22 cellular contexts compared by ENCODE assay signal in the genomic region with DNA sequence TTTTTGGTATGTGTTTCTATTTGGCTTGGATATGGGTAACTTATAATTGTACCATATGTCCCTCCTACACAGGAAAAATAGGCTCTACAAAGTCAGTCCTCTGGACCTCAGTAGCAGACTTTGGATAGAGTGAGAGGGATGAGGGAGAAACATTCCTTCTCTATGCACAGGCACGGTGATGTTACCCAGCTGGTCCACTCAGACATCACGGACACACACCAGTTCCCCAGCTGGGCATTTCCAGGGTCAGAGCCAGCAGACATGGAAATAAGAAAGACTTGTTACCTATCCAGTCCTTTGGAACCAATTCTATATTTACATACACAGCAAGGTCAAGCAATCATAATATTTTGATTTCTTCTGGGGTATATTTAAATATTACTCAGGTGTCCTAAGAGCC.
A peak's percentile ranks its signal among the peaks of the same experiment; 100 is the strongest.
DNase-seq lines count a peak whose midpoint lies in the region; ATAC-seq and TF ChIP-seq lines count a peak whose summit lies in the region.
"Had no signal": no experiment of that assay in that cellular context is flagged by ENCODE, and none has a peak within 500 bp of the region (broad histone marks: within the 10 kb centered on the region; RNA-seq: fewer than 3 reads in every experiment).

No MANE protein-coding gene starts in this region.

- H3K4me1 ChIP-seq in mesenchymal stem cell (ENCODE audit: control insufficient read depth, insufficient read depth, low read depth, low read length) (no peaks in the 10 kb centered on the region), parathyroid adenoma (peaks cover 9% of the 10 kb centered on the region), mesendoderm (ENCODE audit: control insufficient read depth, low read depth, low read length) (peaks cover 1% of the 10 kb centered on the region)
- H3K4me1 ChIP-seq: BLaER1 had no signal

- no peak overlapping the region for H2BK5ac ChIP-seq in mesenchymal stem cell (ENCODE audit: low read depth, low read length, poor library complexity, severe bottlenecking)
- no peak overlapping the region for H2BK5ac ChIP-seq in mesendoderm (ENCODE audit: low read length)

- peak overlapping the region; percentile 4 to 58 (median 27) for H3K27ac Mint-ChIP-seq in brain
- H3K27ac Mint-ChIP-seq: CD4-positive, CD25-positive, alpha-beta regulatory T cell had no signal

- H4K8ac ChIP-seq in mesenchymal stem cell (ENCODE audit: low read length) (no peak overlapping the region), mesendoderm (ENCODE audit: low read depth, low read length) (no peak overlapping the region)

- H2AFZ ChIP-seq in mesenchymal stem cell (ENCODE audit: low read depth, low read length) (no peak overlapping the region), parathyroid adenoma (peak overlapping the region; percentile 51)

- H4K5ac ChIP-seq in mesendoderm (ENCODE audit: low read length) = no peak overlapping the region

- H3K4me1 Mint-ChIP-seq in brain = peaks cover 54% of the 10 kb centered on the region
- no peaks in the 10 kb centered on the region for H3K4me1 Mint-ChIP-seq in activated T-cell treated with anti-CD3 and anti-CD28 coated beads, Interleukin-2, amount 50 U/mL, for 4 hours (ENCODE audit: low read depth)
- H3K4me1 Mint-ChIP-seq: CD4-positive, CD25-positive, alpha-beta regulatory T cell had no signal

- H3K4me2 ChIP-seq in mesenchymal stem cell (ENCODE audit: low read length, poor library complexity, severe bottlenecking) = no peak overlapping the region
- no peak overlapping the region for H3K4me2 ChIP-seq in parathyroid adenoma (ENCODE audit: low read length)
- no peak overlapping the region for H3K4me2 ChIP-seq in mesendoderm (ENCODE audit: low read length)
- H3K4me2 ChIP-seq: BLaER1, SK-N-SH had no signal

- H3K23ac ChIP-seq in mesenchymal stem cell (ENCODE audit: low read length in 2 of 2) = no peak overlapping the region
- no peak overlapping the region for H3K23ac ChIP-seq in mesendoderm (ENCODE audit: low read length)

- no peak overlapping the region for H2BK12ac ChIP-seq in mesenchymal stem cell (ENCODE audit: low read length in 2 of 2)

- no peak overlapping the region for H3K4me3 Mint-ChIP-seq in brain
- H3K4me3 Mint-ChIP-seq in activated T-cell treated with anti-CD3 and anti-CD28 coated beads, Interleukin-2, amount 50 U/mL, for 4 hours = no peak overlapping the region
- H3K4me3 Mint-ChIP-seq: CD4-positive, CD25-positive, alpha-beta regulatory T cell had no signal

- H2AK5ac ChIP-seq in mesenchymal stem cell (ENCODE audit: low read length, severe bottlenecking) (no peak overlapping the region), mesendoderm (ENCODE audit: low read length) (no peak overlapping the region)

- H3K9ac ChIP-seq in mesenchymal stem cell (ENCODE audit: low read length) (no peak overlapping the region), parathyroid adenoma (no peak overlapping the region), mesendoderm (ENCODE audit: low read length) (no peak overlapping the region)
- H3K9ac ChIP-seq: BLaER1, SK-N-SH had no signal

- DNase-seq in NCI-H146 (lab: John Stamatoyannopoulos, UW) (peak; percentile 17), NCI-H146 treated with DMSO at 0.1 percent for 48 hours (lab: John Stamatoyannopoulos, UW; ENCODE audit: unreplicated experiment) (no peak), mesenchymal stem cell (peak; percentile 33), mesendoderm (no peak)
- DNase-seq in activated T-cell treated with anti-CD3 and anti-CD28 coated beads, Interleukin-2, amount 50 U/mL, for 4 hours = no peak
- DNase-seq: 8988T; CD4-positive, CD25-positive, alpha-beta regulatory T cell; DMS53; HCEC 1CT; KG1; MM.1S; NCI-H1694 treated with DMSO at 0.1 percent for 48 hours; NCI-H2081; NCI-H2227 treated with DMSO at 0.1 percent for 48 hours; NCI-H526 treated with DMSO at 0.1 percent for 48 hours; NK-92 treated with Interleukin-12 subunit alpha and Interleukin-12 subunit beta, amount 100 ng/mL, for 24 hours; PC-3; SK-N-SH had no signal

- H3K14ac ChIP-seq in mesenchymal stem cell (ENCODE audit: low read length in 2 of 2) = no peak overlapping the region

- H3K18ac ChIP-seq in mesenchymal stem cell (ENCODE audit: low read depth in 1 of 2, low read length in 2 of 2) (peak overlapping the region in 1 of 2 experiments; percentile 28), mesendoderm (ENCODE audit: low read length) (no peak overlapping the region)

- H3K9me3 ChIP-seq in mesenchymal stem cell (ENCODE audit: control insufficient read depth, low read length) (no peaks in the 10 kb centered on the region), parathyroid adenoma (ENCODE audit: control insufficient read depth, low read length) (no peaks in the 10 kb centered on the region)
- H3K9me3 ChIP-seq: BLaER1, SK-N-SH had no signal

- H2BK120ac ChIP-seq in mesenchymal stem cell (ENCODE audit: low read depth, low read length) = no peak overlapping the region
- H2BK120ac ChIP-seq in mesendoderm (ENCODE audit: low read depth, low read length) = no peak overlapping the region

- H3K4me3 ChIP-seq in mesenchymal stem cell (ENCODE audit: insufficient read depth in 1 of 2, low read depth in 1 of 2, low read length in 2 of 2) = no peak overlapping the region
- no peak overlapping the region for H3K4me3 ChIP-seq in parathyroid adenoma (ENCODE audit: low read depth, low read length)
- H3K4me3 ChIP-seq in mesendoderm (ENCODE audit: low read length) = no peak overlapping the region
- H3K4me3 ChIP-seq: BLaER1 had no signal

- WGBS in mesenchymal stem cell = 51% methylated on average over 2 of the region's 2 CpGs
- WGBS in mesendoderm (ENCODE audit: extremely low coverage, insufficient coverage, low lambda C conversion rate) = no CpG with 5 or more reads among the region's 2 CpGs

- H3K27ac ChIP-seq in mesenchymal stem cell (ENCODE audit: low read length, poor library complexity, severe bottlenecking) (no peak overlapping the region), parathyroid adenoma (no peak overlapping the region), mesendoderm (ENCODE audit: low read depth, low read length) (no peak overlapping the region)
- H3K27ac ChIP-seq: BLaER1 had no signal

- H3K79me2 ChIP-seq in parathyroid adenoma (no peaks in the 10 kb centered on the region), mesendoderm (ENCODE audit: control insufficient read depth, insufficient read depth, low read length) (no peaks in the 10 kb centered on the region)

- H3K4ac ChIP-seq in mesenchymal stem cell (ENCODE audit: low read depth in 1 of 2, low read length in 2 of 2) (no peak overlapping the region), mesendoderm (ENCODE audit: low read depth, low read length) (no peak overlapping the region)

- H2BK15ac ChIP-seq in mesenchymal stem cell (ENCODE audit: low read depth, poor library complexity, severe bottlenecking) = no peak overlapping the region
- no peak overlapping the region for H2BK15ac ChIP-seq in mesendoderm (replicated peaks; ENCODE audit: low read depth)

- ATAC-seq in activated T-cell treated with anti-CD3 and anti-CD28 coated beads, Interleukin-2, amount 50 U/mL, for 4 hours = no peak
- ATAC-seq in HG02970 (IDR thresholded peaks at IDR 0.05; ENCODE audit: low FRiP score, unreplicated experiment) = no peak
- ATAC-seq: PC-3 had no signal

- peaks cover 0 to 3% (median 0%) of the 10 kb centered on the region in 5 experiments for H3K9me3 Mint-ChIP-seq in brain
- no peaks in the 10 kb centered on the region for H3K9me3 Mint-ChIP-seq in activated T-cell treated with anti-CD3 and anti-CD28 coated beads, Interleukin-2, amount 50 U/mL, for 4 hours

- H4K91ac ChIP-seq in mesenchymal stem cell (ENCODE audit: low read length) = peak overlapping the region; percentile 43

- no peaks in the 10 kb centered on the region for H3K27me3 Mint-ChIP-seq in brain
- H3K27me3 Mint-ChIP-seq in activated T-cell treated with anti-CD3 and anti-CD28 coated beads, Interleukin-2, amount 50 U/mL, for 4 hours (ENCODE audit: low read depth) = no peaks in the 10 kb centered on the region

- H3K36me3 ChIP-seq in mesenchymal stem cell (ENCODE audit: control insufficient read depth in 1 of 2, insufficient read depth in 2 of 2, low read depth in 1 of 2, low read length in 2 of 2) (no peaks in the 10 kb centered on the region), parathyroid adenoma (ENCODE audit: control insufficient read depth, insufficient read depth, low read length) (no peaks in the 10 kb centered on the region), mesendoderm (ENCODE audit: control insufficient read depth, insufficient read depth, low read length) (no peaks in the 10 kb centered on the region)
- H3K36me3 ChIP-seq: BLaER1 had no signal

- H3K79me1 ChIP-seq in mesenchymal stem cell (replicated peaks; ENCODE audit: low read length, poor library complexity, severe bottlenecking) = no peaks in the 10 kb centered on the region
- H3K79me1 ChIP-seq in mesendoderm (ENCODE audit: low read length) = no peaks in the 10 kb centered on the region

- H3K56ac ChIP-seq in mesendoderm (ENCODE audit: low read length) = no peak overlapping the region

- TF ChIP-seq CTCF in brain (conservative IDR thresholded peaks at IDR 0.05) (no peak), parathyroid adenoma (IDR thresholded peaks at IDR 0.05) (no peak)

- no peaks in the 10 kb centered on the region for H3K27me3 ChIP-seq in mesenchymal stem cell (ENCODE audit: control insufficient read depth in 1 of 2, insufficient read depth in 1 of 2, low read length in 2 of 2)
- no peaks in the 10 kb centered on the region for H3K27me3 ChIP-seq in parathyroid adenoma (ENCODE audit: control insufficient read depth, insufficient read depth, low read length)
- no peaks in the 10 kb centered on the region for H3K27me3 ChIP-seq in mesendoderm (ENCODE audit: insufficient read depth, low read length, poor library complexity)
- H3K27me3 ChIP-seq: BLaER1 had no signal

- H3K36me3 Mint-ChIP-seq in brain = no peaks in the 10 kb centered on the region
- H3K36me3 Mint-ChIP-seq in activated T-cell treated with anti-CD3 and anti-CD28 coated beads, Interleukin-2, amount 50 U/mL, for 4 hours (ENCODE audit: insufficient read depth) = no peaks in the 10 kb centered on the region
- H3K36me3 Mint-ChIP-seq: CD4-positive, CD25-positive, alpha-beta regulatory T cell had no signal

Comparison
In these comparisons a context has a peak if more than half of its experiments do, and no peak if none do; other contexts are left out.
1. DNase-seq: peak in NCI-H146 (single experiment) and mesenchymal stem cell (single experiment); none in NCI-H146 treated with DMSO at 0.1 percent for 48 hours (single experiment), mesendoderm (single experiment) and activated T-cell treated with anti-CD3 and anti-CD28 coated beads, Interleukin-2, amount 50 U/mL, for 4 hours (single experiment).